In genomic region chr11:6746086-6746618, GRCh38 we compare ENCODE assay signal across 8 cellular contexts. TPM values are rescaled to one million over a fixed set of nuclear protein-coding genes. Genes with fewer than 3 reads are reported as not detected.
DNase-seq lines count a peak whose midpoint lies in the region; ATAC-seq, FAIRE-seq and TF ChIP-seq lines count a peak whose summit lies in the region.

No MANE protein-coding gene starts in this region.

- H3K4me1 ChIP-seq in Peyer's patch: peaks cover 0 to 7% (median 2%) of the 10 kb centered on the region in 4 donors

- H3K27me3 ChIP-seq in Peyer's patch: no peaks in the 10 kb centered on the region

- FAIRE-seq in GM18507 (lab: Jason Lieb, UNC): peak; percentile 96

- no peaks in the 10 kb centered on the region for H3K36me3 ChIP-seq in Peyer's patch

- peak; percentile 33 to 64 for TF ChIP-seq POLR2A in Peyer's patch (IDR thresholded peaks at IDR 0.05)

- no peaks in the 10 kb centered on the region for H3K36me3 Mint-ChIP-seq in osteocyte (ENCODE audit: unreplicated experiment)

- no peaks in the 10 kb centered on the region for H3K9me3 ChIP-seq in Peyer's patch

- DNase-seq in GM18507 (ENCODE audit: extremely low spot score, insufficient read length, low read depth) (peak; percentile 28), Peyer's patch (peak in 2 of 3 donors; percentile 78 to 86), coronary artery (ENCODE audit: low spot score) (no peak), osteocyte (ENCODE audit: extremely low spot score, unreplicated experiment) (no peak), AG08395 (ENCODE audit: low spot score) (no peak), NCI-H128 (lab: John Stamatoyannopoulos, UW; ENCODE audit: unreplicated experiment) (no peak)
- DNase-seq in stimulated activated CD4-positive, alpha-beta T cell treated with anti-CD3 and anti-CD28 coated beads, Interleukin-4, amount 100 ng/mL, for 24 hours: peak; percentile 40

- H3K9me3 Mint-ChIP-seq in osteocyte (ENCODE audit: unreplicated experiment): no peaks in the 10 kb centered on the region

- no peaks in the 10 kb centered on the region for H3K4me1 Mint-ChIP-seq in osteocyte (ENCODE audit: unreplicated experiment)

- peak overlapping the region; percentile 75 to 83 (median 79) for H3K27ac ChIP-seq in Peyer's patch
- peak overlapping the region in 1 of 2 donors; percentile 18 for H3K27ac ChIP-seq in coronary artery

- H3K4me3 ChIP-seq in Peyer's patch: peak overlapping the region; percentile 29 to 51 (median 36)
- H3K4me3 ChIP-seq in coronary artery: peak overlapping the region; percentile 45

- peak; percentile 78 for ATAC-seq in HG02610 (IDR thresholded peaks at IDR 0.05; ENCODE audit: unreplicated experiment)

- no peak overlapping the region for H3K27ac Mint-ChIP-seq in osteocyte (ENCODE audit: unreplicated experiment)

- TF ChIP-seq CTCF in Peyer's patch (IDR thresholded peaks at IDR 0.05): no peak
- no peak for TF ChIP-seq CTCF in coronary artery (IDR thresholded peaks at IDR 0.05)
- TF ChIP-seq CTCF in osteocyte (IDR thresholded peaks at IDR 0.05): no peak

- H3K27me3 Mint-ChIP-seq in osteocyte (ENCODE audit: unreplicated experiment): peaks cover 39% of the 10 kb centered on the region

- no peak overlapping the region for H3K4me3 Mint-ChIP-seq in osteocyte (ENCODE audit: unreplicated experiment)

RNA-seq across cellular contexts. Expression of gene OR2AG2, which starts 25.6 kb away (rescaled TPM):
- total RNA-seq in Peyer's patch (1 to 10 TPM in 1 of 4 donors, under 1 TPM in 2, not detected in 1; 0.18 to 1.2 (median 0.85) TPM), osteocyte (0.08 TPM in 1 of 2 replicates, not detected in the other)

RNA-seq across cellular contexts. Expression of gene OR2AG1, which starts 36.7 kb away (rescaled TPM):
- not detected for total RNA-seq in Peyer's patch
- total RNA-seq in osteocyte: not detected in 2 replicates

RNA-seq across cellular contexts. Expression of gene OR6A2, which starts 53.3 kb away (rescaled TPM):
- total RNA-seq in Peyer's patch (under 1 TPM in 2 of 4 donors, not detected in 2; 0.40 to 0.70 TPM), osteocyte (0.08 TPM in 1 of 2 replicates, not detected in the other)

Comparison
In these comparisons a context has a peak if more than half of its experiments do, and no peak if none do; other contexts are left out.
1. DNase-seq: peak in GM18507 (single experiment), Peyer's patch (2 of 3) and stimulated activated CD4-positive, alpha-beta T cell treated with anti-CD3 and anti-CD28 coated beads, Interleukin-4, amount 100 ng/mL, for 24 hours (single experiment); none in coronary artery (single experiment), osteocyte (single experiment), AG08395 (single experiment) and NCI-H128 (single experiment).